1 cellular context compared by ENCODE assay signal in genomic region chr10:110746969-110747608, GRCh38.
TF ChIP-seq lines count a peak whose summit lies in the region.

No MANE protein-coding gene starts in this region.

TF ChIP-seq in HCT116, 20 proteins besides CTCF, POLR2A, EP300 and RAD21:
- TF ChIP-seq SP1 (IDR thresholded peaks at IDR 0.05; ENCODE audit: low read depth): no peak
- no peak for TF ChIP-seq EGR1 (IDR thresholded peaks at IDR 0.05; ENCODE audit: low read depth)
- TF ChIP-seq ELF1 (IDR thresholded peaks at IDR 0.05; ENCODE audit: borderline replicate concordance, low read depth): no peak
- no peak for TF ChIP-seq TCF7L2 (IDR thresholded peaks at IDR 0.05; ENCODE audit: borderline replicate concordance, extremely low read depth, insufficient read depth, insufficient read length)
- no peak for TF ChIP-seq YY1 (IDR thresholded peaks at IDR 0.05; ENCODE audit: extremely low read depth, insufficient replicate concordance, low read depth, low read length)
- no peak for TF ChIP-seq MAX (IDR thresholded peaks at IDR 0.05)
- TF ChIP-seq POLR2AphosphoS5 (IDR thresholded peaks at IDR 0.05; ENCODE audit: low read depth, low read length): no peak
- TF ChIP-seq CBX3 (IDR thresholded peaks at IDR 0.05; ENCODE audit: low read depth): no peak
- TF ChIP-seq ATF3 (IDR thresholded peaks at IDR 0.05): no peak
- no peak for TF ChIP-seq REST (IDR thresholded peaks at IDR 0.05; ENCODE audit: low read depth)
